In the genomic region with DNA sequence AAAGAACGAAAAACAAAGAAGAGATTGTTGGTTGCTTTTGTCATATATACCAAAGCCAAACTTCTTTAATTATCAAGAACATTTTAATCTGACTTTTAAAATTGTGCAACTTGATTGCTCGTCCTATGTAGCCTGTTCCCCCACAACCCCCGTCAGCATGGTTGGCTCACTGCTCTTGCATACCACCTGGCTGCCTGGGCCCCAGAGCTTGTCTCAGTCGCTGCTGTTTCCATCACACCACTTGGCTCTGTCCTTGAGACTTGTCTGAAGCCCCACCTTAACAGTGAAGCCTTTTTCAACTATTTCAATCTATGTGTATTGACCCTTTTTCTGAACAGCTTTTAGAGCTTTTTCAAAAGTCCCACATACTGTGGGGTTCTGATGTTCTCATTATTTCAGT, we compare ENCODE assay signal across 11 cellular contexts.
"Had no signal": no experiment of that assay in that cellular context is flagged by ENCODE, and none has a peak within 500 bp of the region (broad histone marks: within the 10 kb centered on the region; RNA-seq: fewer than 3 reads in every experiment).

No MANE protein-coding gene starts in this region.

- H3K4me3 ChIP-seq: coronary artery, suprapubic skin, thyroid gland, uterus had no signal

- H3K36me3 ChIP-seq: suprapubic skin, thyroid gland, uterus had no signal

- DNase-seq: effector CD8-positive, alpha-beta T cell; kidney; left colon; natural killer cell; small intestine; stimulated activated CD4-positive, alpha-beta T cell treated with anti-CD3 and anti-CD28 coated beads, Interleukin-12 subunit alpha, Interleukin-12 subunit beta, amount 100 ng/mL, for 4 hours; stimulated activated naive CD4-positive, alpha-beta T cell; thyroid gland; uterus had no signal

- H3K27ac ChIP-seq: coronary artery, suprapubic skin, thyroid gland, uterus had no signal

- H3K4me1 ChIP-seq: suprapubic skin, uterus had no signal

- H3K27me3 ChIP-seq: suprapubic skin, thyroid gland, uterus had no signal

- H3K9me3 ChIP-seq: suprapubic skin, thyroid gland, uterus had no signal
